In genomic region chr6:15364401-15365037, GRCh38 we compare ENCODE assay signal across 12 cellular contexts.
A peak's percentile ranks its signal among the peaks of the same experiment; 100 is the strongest.
DNase-seq lines count a peak whose midpoint lies in the region; ATAC-seq and TF ChIP-seq lines count a peak whose summit lies in the region.
"Had no signal": no experiment of that assay in that cellular context is flagged by ENCODE, and none has a peak within 500 bp of the region (broad histone marks: within the 10 kb centered on the region; RNA-seq: fewer than 3 reads in every experiment).

No MANE protein-coding gene starts in this region.

- H3K27ac ChIP-seq in HL-60 (replicated peaks), result peak overlapping the region; percentile 53
- peak overlapping the region; percentile 9 for H3K27ac ChIP-seq in epithelial cell of prostate
- H3K27ac ChIP-seq in gastrocnemius medialis, result peak overlapping the region; percentile 62 to 73 (median 67)
- H3K27ac ChIP-seq: parathyroid adenoma had no signal

- in situ Hi-C loops in gastrocnemius medialis (cut with MboI; ENCODE audit: low sequenced_read_pairs in 4 of 4), result loop anchor here in 1 of 4 donors (25.0 kb wide), 1 partner anchor 102 kb away; no protein-coding TSS in a partner anchor

- DNase-seq in NCI-H82 (lab: John Stamatoyannopoulos, UW) (peak; percentile 69), NCI-H82 treated with DMSO at 0.1 percent for 48 hours (lab: John Stamatoyannopoulos, UW; ENCODE audit: unreplicated experiment) (no peak), HL-60 (ENCODE audit: low read depth in 1 of 2, low spot score in 1 of 2) (no peak), epithelial cell of prostate (ENCODE audit: low read depth, low spot score) (no peak), gastrocnemius medialis (no peak), DMS153 (lab: John Stamatoyannopoulos, UW) (no peak), H7 (no peak), HuH-7.5 (ENCODE audit: low spot score) (no peak)
- DNase-seq: activated CD8-positive, alpha-beta memory T cell treated with anti-CD3 and anti-CD28 coated beads, Interleukin-2, amount 10 ng/mL, durations not matched to agents 7 days and 5 days had no signal

- intact Hi-C loops in gastrocnemius medialis (cut with DNase I; ENCODE audit: low total_unique reads), result loop anchor here (5.0 kb wide), 1 partner anchor 118 kb away; no protein-coding TSS in a partner anchor

- no peaks in the 10 kb centered on the region for H3K9me3 ChIP-seq in gastrocnemius medialis
- H3K9me3 ChIP-seq: esophagus muscularis mucosa, tibial nerve had no signal

- no peak for TF ChIP-seq POLR2A in gastrocnemius medialis (IDR thresholded peaks at IDR 0.05)

- no peaks in the 10 kb centered on the region for H3K27me3 ChIP-seq in HL-60 (ENCODE audit: insufficient read depth, poor library complexity, severe bottlenecking)
- no peaks in the 10 kb centered on the region for H3K27me3 ChIP-seq in gastrocnemius medialis
- no peaks in the 10 kb centered on the region for H3K27me3 ChIP-seq in H7 (ENCODE audit: control insufficient read depth, insufficient read depth, low read length)
- H3K27me3 ChIP-seq: esophagus muscularis mucosa, tibial nerve had no signal

- no peak for TF ChIP-seq CTCF in HL-60 (IDR thresholded peaks at IDR 0.05; ENCODE audit: insufficient read depth, low read length)
- peak in 1 of 5 experiments; percentile 25 for TF ChIP-seq CTCF in gastrocnemius medialis (IDR thresholded peaks at IDR 0.05 in 4 of 5, conservative IDR thresholded peaks at IDR 0.05 in 1 of 5)

- H3K4me3 ChIP-seq in HL-60 (replicated peaks; ENCODE audit: insufficient read depth, low read length) (no peak overlapping the region), gastrocnemius medialis (no peak overlapping the region), H7 (ENCODE audit: insufficient read depth, low read depth, low read length) (no peak overlapping the region)
- H3K4me3 ChIP-seq: tibial nerve had no signal

- H3K4me1 ChIP-seq in gastrocnemius medialis, result peaks cover 79 to 85% of the 10 kb centered on the region in 2 donors

- no peaks in the 10 kb centered on the region for H3K36me3 ChIP-seq in gastrocnemius medialis
- H3K36me3 ChIP-seq in H7 (replicated peaks; ENCODE audit: control insufficient read depth, insufficient read depth, low read length), result peaks cover 5% of the 10 kb centered on the region
- H3K36me3 ChIP-seq: esophagus muscularis mucosa, tibial nerve had no signal

- peak in 1 of 2 donors; percentile 36 for ATAC-seq in gastrocnemius medialis
- ATAC-seq: activated CD8-positive, alpha-beta memory T cell treated with anti-CD3 and anti-CD28 coated beads, Interleukin-2, amount 10 ng/mL, durations not matched to agents 7 days and 5 days had no signal

Comparison
In these comparisons a context has a peak if more than half of its experiments do, and no peak if none do; other contexts are left out.
1. H3K27ac ChIP-seq: peak in every context shown above with its lines; median percentile 67 in gastrocnemius medialis; 53 in HL-60; 9 in epithelial cell of prostate.